ENCODE assay signal across 9 cellular contexts in genomic region chr9:35110327-35110758, GRCh38. TPM values are rescaled to one million over a fixed set of nuclear protein-coding genes. Genes with fewer than 3 reads are reported as not detected.
DNase-seq lines count a peak whose midpoint lies in the region; ATAC-seq and TF ChIP-seq lines count a peak whose summit lies in the region.
"Had no signal": no experiment of that assay in that cellular context is flagged by ENCODE, and none has a peak within 500 bp of the region (broad histone marks: within the 10 kb centered on the region; RNA-seq: fewer than 3 reads in every experiment).

No MANE protein-coding gene starts in this region.

- H3K27ac ChIP-seq in CD4-positive, alpha-beta T cell (ENCODE audit: low read depth, low read length) = no peak overlapping the region

- H3K9me3 Mint-ChIP-seq in CD4-positive, alpha-beta T cell = no peaks in the 10 kb centered on the region
- no peaks in the 10 kb centered on the region for H3K9me3 Mint-ChIP-seq in effector memory CD8-positive, alpha-beta T cell
- H3K9me3 Mint-ChIP-seq in naive B cell = peaks cover 0 to 3% (median 0%) of the 10 kb centered on the region in 7 donors

- no peak for TF ChIP-seq CTCF in CD4-positive, alpha-beta T cell (IDR thresholded peaks at IDR 0.05)

- peak overlapping the region; percentile 84 for H3K27ac Mint-ChIP-seq in CD4-positive, alpha-beta T cell
- peak overlapping the region in 1 of 2 donors; percentile 21 for H3K27ac Mint-ChIP-seq in effector memory CD8-positive, alpha-beta T cell
- H3K27ac Mint-ChIP-seq in naive B cell = peak overlapping the region in 5 of 6 donors; percentile 13 to 96 (median 88)

- peaks cover 37% of the 10 kb centered on the region for H3K36me3 Mint-ChIP-seq in CD4-positive, alpha-beta T cell (ENCODE audit: low read depth)
- H3K36me3 Mint-ChIP-seq in effector memory CD8-positive, alpha-beta T cell (ENCODE audit: insufficient read depth) = peaks cover 37% of the 10 kb centered on the region
- no peaks in the 10 kb centered on the region for H3K36me3 Mint-ChIP-seq in naive B cell

- intact Hi-C loops in CD4-positive, alpha-beta T cell (cut with DNase I, micrococcal nuclease) = loop anchor here (5.0 to 10.0 kb wide), 6 partner anchors 38 to 704 kb away; partner anchors contain the start of genes SPAG8 (in 2 of the 2), CREB3 (in 1 of the 2), ENHO (in 1 of the 2) and HINT2 (in 1 of the 2)

- ATAC-seq in CD4-positive, alpha-beta T cell (ENCODE audit: poor library complexity) = no peak
- ATAC-seq in effector memory CD8-positive, alpha-beta T cell (replicated peaks) = no peak
- ATAC-seq in naive B cell (ENCODE audit: low read depth in 2 of 2) = no peak

- DNase-seq in CD4-positive, alpha-beta T cell = no peak
- DNase-seq in NCI-H446 treated with DMSO at 0.1 percent for 48 hours (lab: John Stamatoyannopoulos, UW) = peak; percentile 5
- DNase-seq in effector memory CD8-positive, alpha-beta T cell = no peak
- no peak for DNase-seq in naive B cell
- no peak for DNase-seq in NCI-H1092 treated with DMSO at 0.1 percent for 48 hours (lab: John Stamatoyannopoulos, UW)
- DNase-seq in NCI-H345 treated with DMSO at 0.1 percent for 48 hours (lab: John Stamatoyannopoulos, UW; ENCODE audit: unreplicated experiment) = no peak
- no peak for DNase-seq in mucosa of gallbladder (ENCODE audit: low spot score)
- no peak for DNase-seq in NOMO-1 treated with DMSO at 0.1 percent for 48 hours (lab: John Stamatoyannopoulos, UW; ENCODE audit: unreplicated experiment)

- no peaks in the 10 kb centered on the region for H3K27me3 Mint-ChIP-seq in CD4-positive, alpha-beta T cell
- no peaks in the 10 kb centered on the region for H3K27me3 Mint-ChIP-seq in effector memory CD8-positive, alpha-beta T cell
- no peaks in the 10 kb centered on the region for H3K27me3 Mint-ChIP-seq in naive B cell

- POLR2A ChIA-PET in CD4-positive, alpha-beta T cell (lab: Charles Lee) = interaction anchor here (2.6 kb wide), 1 partner anchor 39 kb away, joined by 21 read pairs; the partner anchor contains the start of gene VCP

- CTCF ChIA-PET in CD4-positive, alpha-beta T cell (lab: Charles Lee) = interaction anchor here (1.1 to 1.9 kb wide), 3 partner anchors 14 to 211 kb away, joined by 4 to 15 read pairs (median 5); partner anchors contain the start of gene PIGO

- H3K9me3 ChIP-seq in CD4-positive, alpha-beta T cell (ENCODE audit: control insufficient read depth, low read length) = no peaks in the 10 kb centered on the region
- H3K9me3 ChIP-seq: ovary had no signal

- H3K4me1 Mint-ChIP-seq in CD4-positive, alpha-beta T cell (ENCODE audit: low read depth) = peaks cover 52% of the 10 kb centered on the region
- peaks cover 38 to 43% of the 10 kb centered on the region in 2 donors for H3K4me1 Mint-ChIP-seq in effector memory CD8-positive, alpha-beta T cell (ENCODE audit: low read depth in 2 of 2)
- peaks cover 35 to 42% (median 37%) of the 10 kb centered on the region in 3 donors for H3K4me1 Mint-ChIP-seq in naive B cell

- peak overlapping the region; percentile 93 for H3K4me3 Mint-ChIP-seq in CD4-positive, alpha-beta T cell
- H3K4me3 Mint-ChIP-seq in effector memory CD8-positive, alpha-beta T cell = peak overlapping the region; percentile 77 to 82
- peak overlapping the region in 7 of 8 donors; percentile 29 to 91 (median 83) for H3K4me3 Mint-ChIP-seq in naive B cell

- no peaks in the 10 kb centered on the region for H3K27me3 ChIP-seq in CD4-positive, alpha-beta T cell (ENCODE audit: control insufficient read depth, insufficient read depth, low read length)
- H3K27me3 ChIP-seq: ovary had no signal

RNA-seq across cellular contexts. Expression of gene ATOSB, which starts 5.3 kb away (rescaled TPM):
- 1 to 10 TPM; 5.0 to 5.1 TPM for total RNA-seq in CD4-positive, alpha-beta T cell
- 1 to 10 TPM in 3 of 6 donors, under 1 TPM in 3; 0.10 to 1.6 (median 0.99) TPM for polyA plus RNA-seq in naive B cell (ENCODE audit: low read depth in 6 of 6)
- 18.3 TPM for total RNA-seq in mucosa of gallbladder

RNA-seq across cellular contexts. Expression of gene STOML2, which starts 7.4 kb away (rescaled TPM):
- total RNA-seq in CD4-positive, alpha-beta T cell = 10 to 100 TPM; 29.8 to 30.5 TPM
- 100 to 1,000 TPM in 3 of 6 donors, 10 to 100 TPM in 3; 82.9 to 215 (median 95.8) TPM for polyA plus RNA-seq in naive B cell (ENCODE audit: low read depth in 6 of 6)
- total RNA-seq in mucosa of gallbladder = 94.9 TPM

RNA-seq across cellular contexts. Expression of gene PIGO, which starts 14.0 kb away (rescaled TPM):
- 10 to 100 TPM; 17.5 to 18.9 TPM for total RNA-seq in CD4-positive, alpha-beta T cell
- polyA plus RNA-seq in naive B cell (ENCODE audit: low read depth in 6 of 6) = 10 to 100 TPM; 24.8 to 31.4 (median 26.9) TPM
- total RNA-seq in mucosa of gallbladder = 35.9 TPM

RNA-seq across cellular contexts. Expression of gene FANCG, which starts 30.6 kb away (rescaled TPM):
- 10 to 100 TPM; 21.7 to 24.6 TPM for total RNA-seq in CD4-positive, alpha-beta T cell
- 10 to 100 TPM in 3 of 6 donors, 1 to 10 TPM in 3; 1.8 to 12.1 (median 10.5) TPM for polyA plus RNA-seq in naive B cell (ENCODE audit: low read depth in 6 of 6)
- 17.4 TPM for total RNA-seq in mucosa of gallbladder

RNA-seq across cellular contexts. Expression of gene VCP, which starts 37.9 kb away (rescaled TPM):
- 100 to 1,000 TPM; 218 to 245 TPM for total RNA-seq in CD4-positive, alpha-beta T cell
- 100 to 1,000 TPM; 111 to 159 (median 135) TPM for polyA plus RNA-seq in naive B cell (ENCODE audit: low read depth in 6 of 6)
- total RNA-seq in mucosa of gallbladder = 243 TPM
